ENCODE assay signal across 14 cellular contexts in genomic region chr14:101476258-101476930, GRCh38.
A peak's percentile ranks its signal among the peaks of the same experiment; 100 is the strongest.
DNase-seq lines count a peak whose midpoint lies in the region; ATAC-seq, FAIRE-seq and TF ChIP-seq lines count a peak whose summit lies in the region.
"Had no signal": no experiment of that assay in that cellular context is flagged by ENCODE, and none has a peak within 500 bp of the region (broad histone marks: within the 10 kb centered on the region; RNA-seq: fewer than 3 reads in every experiment).

No MANE protein-coding gene starts in this region.

- H3K4me1 ChIP-seq in H9 (ENCODE audit: insufficient read depth, low read length) (no peaks in the 10 kb centered on the region; the same call in 1 of the 2 replicates), mesendoderm (ENCODE audit: control insufficient read depth, low read depth, low read length) (peaks cover 8% of the 10 kb centered on the region), suprapubic skin (peaks cover 9% of the 10 kb centered on the region)

- H2AK5ac ChIP-seq in H9 (ENCODE audit: insufficient read length, low read length) (no peak overlapping the region), mesendoderm (ENCODE audit: low read length) (peak overlapping the region; percentile 59)

- no peaks in the 10 kb centered on the region for H3K27me3 ChIP-seq in H9 (ENCODE audit: insufficient read depth, low read length)
- no peaks in the 10 kb centered on the region for H3K27me3 ChIP-seq in mesendoderm (ENCODE audit: insufficient read depth, low read length, poor library complexity)
- H3K27me3 ChIP-seq in suprapubic skin: peaks cover 26% of the 10 kb centered on the region

- H3K36me3 ChIP-seq in mesendoderm (ENCODE audit: control insufficient read depth, insufficient read depth, low read length): no peaks in the 10 kb centered on the region
- no peaks in the 10 kb centered on the region for H3K36me3 ChIP-seq in suprapubic skin
- H3K36me3 ChIP-seq: thoracic aorta had no signal

- H3K4ac ChIP-seq in H9 (ENCODE audit: low read depth, low read length): no peak overlapping the region
- no peak overlapping the region for H3K4ac ChIP-seq in mesendoderm (ENCODE audit: low read depth, low read length)

- H3K4me3 Mint-ChIP-seq in H9: peak overlapping the region in 1 of 2 experiments; percentile 50; a peak in 2 of 5 replicates
- peak overlapping the region; percentile 6; the same call in 1 of the 2 replicates for H3K4me3 Mint-ChIP-seq in WTC11
- H3K4me3 Mint-ChIP-seq: activated CD4-positive, alpha-beta T cell treated with anti-CD3 and anti-CD28 coated beads, Interleukin-2, amount 10 ng/mL, durations not matched to agents 24 days and 14 days; activated T-cell treated with anti-CD3 and anti-CD28 coated beads, Interleukin-2, amount 50 U/mL, for 4 hours; CD4-positive, CD25-positive, alpha-beta regulatory T cell; T-helper 1 cell treated with Interleukin-12 subunit alpha and Interleukin-12 subunit beta and Interleukin-4 antibody, amounts not matched to agents 30 μg/mL and 1 μg/mL, for 36 hours had no signal

- H3K23me2 ChIP-seq in H9 (ENCODE audit: insufficient read length, low read depth, low read length, poor library complexity, severe bottlenecking): no peaks in the 10 kb centered on the region

- H3K79me2 ChIP-seq in H9 (ENCODE audit: insufficient read depth, low read length) (no peaks in the 10 kb centered on the region), mesendoderm (ENCODE audit: control insufficient read depth, insufficient read depth, low read length) (no peaks in the 10 kb centered on the region)

- TF ChIP-seq POLR2A in suprapubic skin (IDR thresholded peaks at IDR 0.05): no peak
- no peak for TF ChIP-seq POLR2A in GM12892 (IDR thresholded peaks at IDR 0.05; ENCODE audit: low read depth, low read length)

- H3K9me3 Mint-ChIP-seq in H9: no peaks in the 10 kb centered on the region; a peak in 1 of 5 replicates
- no peaks in the 10 kb centered on the region for H3K9me3 Mint-ChIP-seq in WTC11
- H3K9me3 Mint-ChIP-seq: activated CD4-positive, alpha-beta T cell treated with anti-CD3 and anti-CD28 coated beads, Interleukin-2, amount 10 ng/mL, durations not matched to agents 24 days and 14 days; activated T-cell treated with anti-CD3 and anti-CD28 coated beads, Interleukin-2, amount 50 U/mL, for 4 hours; T-helper 1 cell treated with Interleukin-12 subunit alpha and Interleukin-12 subunit beta and Interleukin-4 antibody, amounts not matched to agents 30 μg/mL and 1 μg/mL, for 36 hours had no signal

- H3K27ac Mint-ChIP-seq in H9 (no peak overlapping the region; a peak in 3 of 7 replicates), WTC11 (peak overlapping the region; percentile 80)
- H3K27ac Mint-ChIP-seq: activated CD4-positive, alpha-beta T cell treated with anti-CD3 and anti-CD28 coated beads, Interleukin-2, amount 10 ng/mL, durations not matched to agents 24 days and 14 days; T-helper 1 cell treated with Interleukin-12 subunit alpha and Interleukin-12 subunit beta and Interleukin-4 antibody, amounts not matched to agents 30 μg/mL and 1 μg/mL, for 36 hours had no signal

- no peak for TF ChIP-seq EP300 in suprapubic skin (IDR thresholded peaks at IDR 0.05)

- no peak overlapping the region for H3K4me2 ChIP-seq in H9 (ENCODE audit: insufficient read depth, insufficient read length, low read length)
- H3K4me2 ChIP-seq in mesendoderm (ENCODE audit: low read length): no peak overlapping the region

- H3K4me3 ChIP-seq in mesendoderm (ENCODE audit: low read length) (no peak overlapping the region), suprapubic skin (no peak overlapping the region)
- H3K4me3 ChIP-seq: thoracic aorta had no signal

- H4K20me1 ChIP-seq in H9 (ENCODE audit: control insufficient read depth, insufficient read depth, insufficient read length): no peaks in the 10 kb centered on the region

- no peaks in the 10 kb centered on the region for H3K79me1 ChIP-seq in H9 (ENCODE audit: insufficient read depth, low read depth, low read length, poor library complexity, severe bottlenecking)
- no peaks in the 10 kb centered on the region for H3K79me1 ChIP-seq in mesendoderm (ENCODE audit: low read length)

- H2BK5ac ChIP-seq in H9 (ENCODE audit: insufficient read length, low read length): no peak overlapping the region
- H2BK5ac ChIP-seq in mesendoderm (ENCODE audit: low read length): no peak overlapping the region

- CTCF ChIA-PET in WTC11 (lab: Charles Lee): interaction anchor here (0.7 to 1.5 kb wide), 6 partner anchors 13 to 1174 kb away, joined by 3 to 5 read pairs (median 4); no protein-coding TSS in a partner anchor

- H3K36me3 Mint-ChIP-seq in H9 (ENCODE audit: insufficient read depth in 1 of 3, low read depth in 3 of 3) (no peaks in the 10 kb centered on the region), WTC11 (no peaks in the 10 kb centered on the region)
- H3K36me3 Mint-ChIP-seq: CD4-positive, CD25-positive, alpha-beta regulatory T cell had no signal

- H4K5ac ChIP-seq in H9 (ENCODE audit: insufficient read length, low read depth, low read length) (no peak overlapping the region), mesendoderm (ENCODE audit: low read length) (no peak overlapping the region)

- H2BK12ac ChIP-seq in H9 (ENCODE audit: insufficient read length, low read depth, low read length): no peak overlapping the region

- no CpG with 5 or more reads among the region's 10 CpGs for WGBS in H9 (ENCODE audit: extremely low coverage, insufficient read length, low lambda C conversion rate)
- WGBS in mesendoderm (ENCODE audit: extremely low coverage, insufficient coverage, low lambda C conversion rate): no CpG with 5 or more reads among the region's 10 CpGs
- 83% methylated on average over 5 of the region's 10 CpGs for WGBS in suprapubic skin

- no peak overlapping the region for H2AFZ ChIP-seq in H9 (ENCODE audit: low read length)

- H3K9ac ChIP-seq in H9 (ENCODE audit: extremely low read depth, insufficient read length, low read length): no peak overlapping the region
- H3K9ac ChIP-seq in mesendoderm (ENCODE audit: low read length): peak overlapping the region; percentile 40

- no peak overlapping the region for H3T11ph ChIP-seq in H9 (ENCODE audit: low read length)

- no peak overlapping the region for H3K23ac ChIP-seq in H9 (ENCODE audit: insufficient read length, low read depth, low read length)
- H3K23ac ChIP-seq in mesendoderm (ENCODE audit: low read length): no peak overlapping the region

- H3K27ac ChIP-seq in H9 (ENCODE audit: insufficient read length, low read depth, low read length) (no peak overlapping the region), mesendoderm (ENCODE audit: low read depth, low read length) (no peak overlapping the region), suprapubic skin (no peak overlapping the region)

- H4K8ac ChIP-seq in H9 (replicated peaks; ENCODE audit: insufficient read length, low read depth, low read length) (no peak overlapping the region), mesendoderm (ENCODE audit: low read depth, low read length) (no peak overlapping the region)

- H3K9me3 ChIP-seq in H9 (ENCODE audit: control insufficient read depth, low read depth, low read length): no peaks in the 10 kb centered on the region
- no peaks in the 10 kb centered on the region for H3K9me3 ChIP-seq in suprapubic skin
- H3K9me3 ChIP-seq: thoracic aorta had no signal

- no peak overlapping the region; the same call in 1 of the 2 replicates for H3K14ac ChIP-seq in H9 (ENCODE audit: insufficient read depth, low read length)

- no peak overlapping the region for H2BK15ac ChIP-seq in H9 (ENCODE audit: low read depth, low read length)
- no peak overlapping the region for H2BK15ac ChIP-seq in mesendoderm (replicated peaks; ENCODE audit: low read depth)

- peaks cover 15 to 23% of the 10 kb centered on the region in 2 experiments for H3K4me1 Mint-ChIP-seq in H9
- peaks cover 18% of the 10 kb centered on the region for H3K4me1 Mint-ChIP-seq in WTC11
- H3K4me1 Mint-ChIP-seq: activated CD4-positive, alpha-beta T cell treated with anti-CD3 and anti-CD28 coated beads, Interleukin-2, amount 10 ng/mL, durations not matched to agents 24 days and 14 days; CD4-positive, CD25-positive, alpha-beta regulatory T cell had no signal

- POLR2A ChIA-PET in WTC11 (lab: Charles Lee): no interaction called here

- ATAC-seq in WTC11: no peak
- ATAC-seq: activated T-cell treated with anti-CD3 and anti-CD28 coated beads, Interleukin-2, amount 50 U/mL, for 4 hours had no signal

- H3K56ac ChIP-seq in H9 (ENCODE audit: insufficient read length, low read depth, low read length): no peak overlapping the region
- no peak overlapping the region for H3K56ac ChIP-seq in mesendoderm (ENCODE audit: low read length)

- H2BK20ac ChIP-seq in H9 (ENCODE audit: low read depth, low read length, poor library complexity, severe bottlenecking): no peak overlapping the region

- H2BK120ac ChIP-seq in H9 (ENCODE audit: low read depth, low read length, poor library complexity, severe bottlenecking) (no peak overlapping the region), mesendoderm (ENCODE audit: low read depth, low read length) (no peak overlapping the region)

- FAIRE-seq in GM12892 (lab: Jason Lieb, UNC): no peak

- H3K27me3 Mint-ChIP-seq in H9 (ENCODE audit: low read depth) (peaks cover 5% of the 10 kb centered on the region), WTC11 (ENCODE audit: low read depth) (no peaks in the 10 kb centered on the region)
- H3K27me3 Mint-ChIP-seq: activated CD4-positive, alpha-beta T cell treated with anti-CD3 and anti-CD28 coated beads, Interleukin-2, amount 10 ng/mL, durations not matched to agents 24 days and 14 days; CD4-positive, CD25-positive, alpha-beta regulatory T cell had no signal

- no peak overlapping the region for H4K91ac ChIP-seq in H9 (ENCODE audit: insufficient read length, low read depth, low read length)

- DNase-seq in H9: peak; percentile 24
- no peak for DNase-seq in WTC11 (ENCODE audit: low spot score)
- no peak for DNase-seq in mesendoderm
- DNase-seq in suprapubic skin (ENCODE audit: low spot score in 2 of 2): peak; percentile 60 to 70
- DNase-seq in GM19240 (ENCODE audit: insufficient read length, low spot score): no peak
- no peak for DNase-seq in GM12892 (ENCODE audit: insufficient read length)
- no peak for DNase-seq in kidney tubule cell (ENCODE audit: low spot score)
- DNase-seq: activated CD4-positive, alpha-beta T cell treated with anti-CD3 and anti-CD28 coated beads, Interleukin-2, amount 10 ng/mL, durations not matched to agents 24 days and 14 days; activated T-cell treated with anti-CD3 and anti-CD28 coated beads, Interleukin-2, amount 50 U/mL, for 4 hours; CD4-positive, CD25-positive, alpha-beta regulatory T cell; dermis blood vessel endothelial cell; occipital lobe had no signal

- TF ChIP-seq CTCF in H9 (conservative IDR thresholded peaks at IDR 0.05): no peak
- no peak for TF ChIP-seq CTCF in WTC11 (IDR thresholded peaks at IDR 0.05)
- no peak for TF ChIP-seq CTCF in suprapubic skin (IDR thresholded peaks at IDR 0.05)

- no peak overlapping the region for H3K18ac ChIP-seq in H9 (ENCODE audit: insufficient read length, low read depth, low read length)
- no peak overlapping the region for H3K18ac ChIP-seq in mesendoderm (ENCODE audit: low read length)

TF ChIP-seq in WTC11, 78 proteins besides CTCF, POLR2A, EP300 and RAD21:
- 0 out of 2 replicates have a peak, but pooled peaks have one; percentile 26 for TF ChIP-seq ZBTB21 (CRISPR knock-in tag; IDR thresholded peaks at IDR 0.05; ENCODE audit: borderline replicate concordance)
- TF ChIP-seq TEAD4 (CRISPR knock-in tag; IDR thresholded peaks at IDR 0.05): no peak

Comparison
In these comparisons a context has a peak if more than half of its experiments do, and no peak if none do; other contexts are left out.
1. DNase-seq: peak in H9 (single experiment) and suprapubic skin (2 of 2); none in WTC11 (single experiment), mesendoderm (single experiment), GM19240 (single experiment), GM12892 (single experiment) and kidney tubule cell (single experiment).